1 cellular context compared by ENCODE assay signal in genomic region chrX:100895365-100896075, GRCh38.
TF ChIP-seq lines count a peak whose summit lies in the region.

No MANE protein-coding gene starts in this region.

TF ChIP-seq in HCT116, 20 proteins besides CTCF, POLR2A, EP300 and RAD21 (continued from another document):
- TF ChIP-seq JUND (IDR thresholded peaks at IDR 0.05) (no peak), EZH2phosphoT487 (IDR thresholded peaks at IDR 0.05; ENCODE audit: borderline replicate concordance) (no peak), SRF (IDR thresholded peaks at IDR 0.05; ENCODE audit: low read depth) (no peak), YY1 (IDR thresholded peaks at IDR 0.05; ENCODE audit: extremely low read depth, insufficient replicate concordance, low read depth, low read length) (no peak), ATF3 (IDR thresholded peaks at IDR 0.05) (no peak)
- TF ChIP-seq, protein P1, sequence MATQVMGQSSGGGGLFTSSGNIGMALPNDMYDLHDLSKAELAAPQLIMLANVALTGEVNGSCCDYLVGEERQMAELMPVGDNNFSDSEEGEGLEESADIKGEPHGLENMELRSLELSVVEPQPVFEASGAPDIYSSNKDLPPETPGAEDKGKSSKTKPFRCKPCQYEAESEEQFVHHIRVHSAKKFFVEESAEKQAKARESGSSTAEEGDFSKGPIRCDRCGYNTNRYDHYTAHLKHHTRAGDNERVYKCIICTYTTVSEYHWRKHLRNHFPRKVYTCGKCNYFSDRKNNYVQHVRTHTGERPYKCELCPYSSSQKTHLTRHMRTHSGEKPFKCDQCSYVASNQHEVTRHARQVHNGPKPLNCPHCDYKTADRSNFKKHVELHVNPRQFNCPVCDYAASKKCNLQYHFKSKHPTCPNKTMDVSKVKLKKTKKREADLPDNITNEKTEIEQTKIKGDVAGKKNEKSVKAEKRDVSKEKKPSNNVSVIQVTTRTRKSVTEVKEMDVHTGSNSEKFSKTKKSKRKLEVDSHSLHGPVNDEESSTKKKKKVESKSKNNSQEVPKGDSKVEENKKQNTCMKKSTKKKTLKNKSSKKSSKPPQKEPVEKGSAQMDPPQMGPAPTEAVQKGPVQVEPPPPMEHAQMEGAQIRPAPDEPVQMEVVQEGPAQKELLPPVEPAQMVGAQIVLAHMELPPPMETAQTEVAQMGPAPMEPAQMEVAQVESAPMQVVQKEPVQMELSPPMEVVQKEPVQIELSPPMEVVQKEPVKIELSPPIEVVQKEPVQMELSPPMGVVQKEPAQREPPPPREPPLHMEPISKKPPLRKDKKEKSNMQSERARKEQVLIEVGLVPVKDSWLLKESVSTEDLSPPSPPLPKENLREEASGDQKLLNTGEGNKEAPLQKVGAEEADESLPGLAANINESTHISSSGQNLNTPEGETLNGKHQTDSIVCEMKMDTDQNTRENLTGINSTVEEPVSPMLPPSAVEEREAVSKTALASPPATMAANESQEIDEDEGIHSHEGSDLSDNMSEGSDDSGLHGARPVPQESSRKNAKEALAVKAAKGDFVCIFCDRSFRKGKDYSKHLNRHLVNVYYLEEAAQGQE (IDR thresholded peaks at IDR 0.05; ENCODE audit: low read depth): no peak
TF ChIP-seq in HCT116: peak in this region for 0.
